Comparison of ENCODE assay signal across 11 cellular contexts in genomic region chr16:57529324-57530103, GRCh38. TPM values are rescaled to one million over a fixed set of nuclear protein-coding genes. Genes with fewer than 3 reads are reported as not detected.
DNase-seq lines count a peak whose midpoint lies in the region; ATAC-seq and TF ChIP-seq lines count a peak whose summit lies in the region.
"Had no signal": no experiment of that assay in that cellular context is flagged by ENCODE, and none has a peak within 500 bp of the region (broad histone marks: within the 10 kb centered on the region; RNA-seq: fewer than 3 reads in every experiment).

No MANE protein-coding gene starts in this region.

- H3K36me3 Mint-ChIP-seq in activated T-helper 1 cell treated with anti-CD3 and anti-CD28 coated beads, Interleukin-12 subunit alpha, Interleukin-12 subunit beta, Interleukin-2, Interleukin-4 antibody, amounts not matched to agents 30 ng/mL and 10 ng/mL and 1 ng/mL, durations not matched to agents 14 hours and 24 hours and 36 hours (ENCODE audit: low read depth): peaks cover 8% of the 10 kb centered on the region

- no peak for DNase-seq in activated T-helper 1 cell treated with anti-CD3 and anti-CD28 coated beads, Interleukin-12 subunit alpha, Interleukin-12 subunit beta, Interleukin-2, Interleukin-4 antibody, amounts not matched to agents 30 ng/mL and 10 ng/mL and 1 ng/mL, durations not matched to agents 14 hours and 24 hours and 36 hours (ENCODE audit: low spot score)
- DNase-seq in GM20000 (ENCODE audit: low spot score) (no peak), SHP77 treated with DMSO at 0.1 percent for 48 hours (lab: John Stamatoyannopoulos, UW) (no peak), NCI-H1417 treated with DMSO at 0.1 percent for 48 hours (lab: John Stamatoyannopoulos, UW) (no peak), SKM-1 (lab: John Stamatoyannopoulos, UW; ENCODE audit: unreplicated experiment) (no peak)

- H3K4me3 Mint-ChIP-seq in activated T-helper 1 cell treated with anti-CD3 and anti-CD28 coated beads, Interleukin-12 subunit alpha, Interleukin-12 subunit beta, Interleukin-2, Interleukin-4 antibody, amounts not matched to agents 30 ng/mL and 10 ng/mL and 1 ng/mL, durations not matched to agents 14 hours and 24 hours and 36 hours: peak overlapping the region; percentile 76

- peaks cover 47% of the 10 kb centered on the region for H3K4me1 Mint-ChIP-seq in activated T-helper 1 cell treated with anti-CD3 and anti-CD28 coated beads, Interleukin-12 subunit alpha, Interleukin-12 subunit beta, Interleukin-2, Interleukin-4 antibody, amounts not matched to agents 30 ng/mL and 10 ng/mL and 1 ng/mL, durations not matched to agents 14 hours and 24 hours and 36 hours (ENCODE audit: low read depth)

- H3K4me1 ChIP-seq in BLaER1 treated with 17β-estradiol and CSF1 and Interleukin-3, amounts not matched to agents 10 nM and 100 nM: peaks cover 60 to 99% (median 88%) of the 10 kb centered on the region in 10 experiments
- peaks cover 9 to 44% of the 10 kb centered on the region in 2 donors for H3K4me1 ChIP-seq in muscle layer of duodenum (ENCODE audit: control insufficient read depth in 1 of 2, insufficient read depth in 2 of 2, low read length in 2 of 2)

- peaks cover 0 to 20% (median 0%) of the 10 kb centered on the region in 11 experiments; a peak in 2 of 22 replicates for H3K27me3 ChIP-seq in BLaER1 treated with 17β-estradiol and CSF1 and Interleukin-3, amounts not matched to agents 10 nM and 100 nM
- no peaks in the 10 kb centered on the region for H3K27me3 ChIP-seq in muscle layer of duodenum (ENCODE audit: low read depth, low read length)

- ATAC-seq in GM21825 (IDR thresholded peaks at IDR 0.05; ENCODE audit: unreplicated experiment): peak; percentile 7

- no peaks in the 10 kb centered on the region for H3K9me3 Mint-ChIP-seq in activated T-helper 1 cell treated with anti-CD3 and anti-CD28 coated beads, Interleukin-12 subunit alpha, Interleukin-12 subunit beta, Interleukin-2, Interleukin-4 antibody, amounts not matched to agents 30 ng/mL and 10 ng/mL and 1 ng/mL, durations not matched to agents 14 hours and 24 hours and 36 hours

- no peaks in the 10 kb centered on the region for H3K9me3 ChIP-seq in BLaER1 treated with 17β-estradiol and CSF1 and Interleukin-3, amounts not matched to agents 10 nM and 100 nM (replicated peaks in 1 of 11)
- no peaks in the 10 kb centered on the region for H3K9me3 ChIP-seq in muscle layer of duodenum (ENCODE audit: control insufficient read depth in 1 of 2, low read length in 2 of 2)

- no peaks in the 10 kb centered on the region for H3K27me3 Mint-ChIP-seq in activated T-helper 1 cell treated with anti-CD3 and anti-CD28 coated beads, Interleukin-12 subunit alpha, Interleukin-12 subunit beta, Interleukin-2, Interleukin-4 antibody, amounts not matched to agents 30 ng/mL and 10 ng/mL and 1 ng/mL, durations not matched to agents 14 hours and 24 hours and 36 hours (ENCODE audit: insufficient read depth)

- peak overlapping the region; percentile 74 to 96 (median 93) for H3K4me2 ChIP-seq in BLaER1 treated with 17β-estradiol and CSF1 and Interleukin-3, amounts not matched to agents 10 nM and 100 nM

- peaks cover 0 to 13% (median 3%) of the 10 kb centered on the region in 11 experiments; a peak in 6 of 22 replicates for H3K36me3 ChIP-seq in BLaER1 treated with 17β-estradiol and CSF1 and Interleukin-3, amounts not matched to agents 10 nM and 100 nM
- H3K36me3 ChIP-seq in muscle layer of duodenum (ENCODE audit: control insufficient read depth in 1 of 2, insufficient read depth in 2 of 2, low read length in 2 of 2): peaks cover 0 to 3% of the 10 kb centered on the region in 2 donors

- H3K27ac Mint-ChIP-seq in activated T-helper 1 cell treated with anti-CD3 and anti-CD28 coated beads, Interleukin-12 subunit alpha, Interleukin-12 subunit beta, Interleukin-2, Interleukin-4 antibody, amounts not matched to agents 30 ng/mL and 10 ng/mL and 1 ng/mL, durations not matched to agents 14 hours and 24 hours and 36 hours: peak overlapping the region; percentile 97

- peak overlapping the region in 9 of 11 experiments; percentile 31 to 68 (median 54); a peak in 16 of 22 replicates for H3K9ac ChIP-seq in BLaER1 treated with 17β-estradiol and CSF1 and Interleukin-3, amounts not matched to agents 10 nM and 100 nM

- intact Hi-C loops in activated T-helper 1 cell treated with anti-CD3 and anti-CD28 coated beads, Interleukin-12 subunit alpha, Interleukin-12 subunit beta, Interleukin-2, Interleukin-4 antibody, amounts not matched to agents 30 ng/mL and 10 ng/mL and 1 ng/mL, durations not matched to agents 14 hours and 24 hours and 36 hours (cut with micrococcal nuclease): loop anchor here (5.0 to 10.0 kb wide), 3 partner anchors 282 to 917 kb away; partner anchors contain the start of genes ARL2BP and HERPUD1

- TF ChIP-seq CTCF in GM20000 (IDR thresholded peaks at IDR 0.05; ENCODE audit: extremely low read depth, missing control alignments): no peak

- H3K4me3 ChIP-seq in BLaER1 treated with 17β-estradiol and CSF1 and Interleukin-3, amounts not matched to agents 10 nM and 100 nM: peak overlapping the region in 3 of 10 experiments; percentile 25 to 42 (median 32); a peak in 6 of 20 replicates
- no peak overlapping the region for H3K4me3 ChIP-seq in muscle layer of duodenum (ENCODE audit: low read depth in 1 of 2, low read length in 2 of 2)

- 0 out of 22 replicates have a peak, but pooled peaks cover 0 to 8% (median 0%) of the 10 kb centered on the region in 11 experiments for H4K20me1 ChIP-seq in BLaER1 treated with 17β-estradiol and CSF1 and Interleukin-3, amounts not matched to agents 10 nM and 100 nM

- peak overlapping the region in 9 of 11 experiments; percentile 53 to 77 (median 72); a peak in 19 of 22 replicates for H3K27ac ChIP-seq in BLaER1 treated with 17β-estradiol and CSF1 and Interleukin-3, amounts not matched to agents 10 nM and 100 nM
- H3K27ac ChIP-seq in muscle layer of duodenum (ENCODE audit: low read length): peak overlapping the region; percentile 56

RNA-seq across cellular contexts. Expression of gene CCDC102A, which starts 6.9 kb away (rescaled TPM):
- 5.7 and 7.3 TPM in 2 replicates for total RNA-seq in activated T-helper 1 cell treated with anti-CD3 and anti-CD28 coated beads, Interleukin-12 subunit alpha, Interleukin-12 subunit beta, Interleukin-2, Interleukin-4 antibody, amounts not matched to agents 30 ng/mL and 10 ng/mL and 1 ng/mL, durations not matched to agents 14 hours and 24 hours and 36 hours

RNA-seq across cellular contexts. Expression of gene ADGRG5, which starts 12.9 kb away (rescaled TPM):
- total RNA-seq in activated T-helper 1 cell treated with anti-CD3 and anti-CD28 coated beads, Interleukin-12 subunit alpha, Interleukin-12 subunit beta, Interleukin-2, Interleukin-4 antibody, amounts not matched to agents 30 ng/mL and 10 ng/mL and 1 ng/mL, durations not matched to agents 14 hours and 24 hours and 36 hours: 5.8 and 7.4 TPM in 2 replicates
- total RNA-seq: Daoy, fibroblast of villous mesenchyme, pulmonary artery endothelial cell had no signal

RNA-seq across cellular contexts. Expression of gene DOK4, which starts 43.2 kb away (rescaled TPM):
- 4.4 and 4.9 TPM in 2 replicates for total RNA-seq in activated T-helper 1 cell treated with anti-CD3 and anti-CD28 coated beads, Interleukin-12 subunit alpha, Interleukin-12 subunit beta, Interleukin-2, Interleukin-4 antibody, amounts not matched to agents 30 ng/mL and 10 ng/mL and 1 ng/mL, durations not matched to agents 14 hours and 24 hours and 36 hours
